15 cellular contexts compared by ENCODE assay signal in genomic region chr4:105092356-105092755, GRCh38. TPM values are rescaled to one million over a fixed set of nuclear protein-coding genes. Genes with fewer than 3 reads are reported as not detected.
DNase-seq lines count a peak whose midpoint lies in the region; ATAC-seq, FAIRE-seq and TF ChIP-seq lines count a peak whose summit lies in the region.
"Had no signal": no experiment of that assay in that cellular context is flagged by ENCODE, and none has a peak within 500 bp of the region (broad histone marks: within the 10 kb centered on the region; RNA-seq: fewer than 3 reads in every experiment).

No MANE protein-coding gene starts in this region.

- POLR2A ChIA-PET in BJ (lab: Charles Lee): no interaction called here

- peaks cover 0 to 7% of the 10 kb centered on the region in 2 donors for H3K4me1 ChIP-seq in gastrocnemius medialis

- intact Hi-C loops in gastrocnemius medialis (cut with DNase I; ENCODE audit: low total_unique reads): no loop called here

- no peak for FAIRE-seq in D721Med (lab: Jason Lieb, UNC)

- H3K27me3 ChIP-seq in BJ (ENCODE audit: control insufficient read depth, insufficient read depth, low read length): no peaks in the 10 kb centered on the region
- H3K27me3 ChIP-seq in gastrocnemius medialis: no peaks in the 10 kb centered on the region
- H3K27me3 ChIP-seq: SJSA1 had no signal

- H3K27ac ChIP-seq in gastrocnemius medialis: no peak overlapping the region
- H3K27ac ChIP-seq: SJSA1 had no signal

- DNase-seq in BJ (ENCODE audit: low read depth) (peak; percentile 58), LHCN-M2 (ENCODE audit: low read depth) (peak; percentile 74), astrocyte of the spinal cord (ENCODE audit: low read depth, low spot score) (peak; percentile 89), kidney glomerular epithelial cell (lab: John Stamatoyannopoulos, UW) (peak; percentile 61), gastrocnemius medialis (no peak), D721Med (ENCODE audit: insufficient read length, low spot score) (no peak), SKM-1 treated with dmso at 0.1 percent for 144 hours (lab: John Stamatoyannopoulos, UW; ENCODE audit: unreplicated experiment) (no peak)
- DNase-seq: activated CD4-positive, alpha-beta T cell treated with anti-CD3 and anti-CD28 coated beads for 4 hours; activated naive CD4-positive, alpha-beta T cell; CD8-positive, alpha-beta memory T cell; naive B cell; NCI-H2227 treated with DMSO at 0.1 percent for 48 hours; stimulated activated naive CD8-positive, alpha-beta T cell treated with anti-CD3 and anti-CD28 coated beads, Interleukin-15, Interleukin-2, amounts not matched to agents 100 U/mL and 50 U/mL, for 24 hours had no signal

- H3K36me3 ChIP-seq in BJ (ENCODE audit: control insufficient read depth, insufficient read depth, low read length) (no peaks in the 10 kb centered on the region), gastrocnemius medialis (no peaks in the 10 kb centered on the region)
- H3K36me3 ChIP-seq: SJSA1 had no signal

- no peaks in the 10 kb centered on the region for H3K9me3 ChIP-seq in gastrocnemius medialis
- H3K9me3 ChIP-seq: SJSA1 had no signal

- TF ChIP-seq POLR2A in gastrocnemius medialis (IDR thresholded peaks at IDR 0.05): no peak

- no peak for TF ChIP-seq CTCF in BJ (IDR thresholded peaks at IDR 0.05; ENCODE audit: insufficient read depth, low read depth, low read length)
- TF ChIP-seq CTCF in astrocyte of the spinal cord (IDR thresholded peaks at IDR 0.05; ENCODE audit: low read depth, low read length): no peak
- TF ChIP-seq CTCF in gastrocnemius medialis (IDR thresholded peaks at IDR 0.05 in 4 of 5, conservative IDR thresholded peaks at IDR 0.05 in 1 of 5): no peak
- TF ChIP-seq CTCF in D721Med (IDR thresholded peaks at IDR 0.05; ENCODE audit: insufficient read depth, missing control alignments): no peak

- CTCF ChIA-PET in BJ (lab: Yijun Ruan, JAX): no interaction called here

- in situ Hi-C loops in astrocyte of the spinal cord (cut with HindIII; ENCODE audit: low sequenced_read_pairs): no loop called here
- in situ Hi-C loops in gastrocnemius medialis (cut with MboI; ENCODE audit: low sequenced_read_pairs in 4 of 4): no loop called here

- no peak for ATAC-seq in gastrocnemius medialis
- ATAC-seq in HG03025 (IDR thresholded peaks at IDR 0.05; ENCODE audit: low FRiP score, unreplicated experiment): no peak
- ATAC-seq: stimulated activated naive CD8-positive, alpha-beta T cell treated with anti-CD3 and anti-CD28 coated beads, Interleukin-15, Interleukin-2, amounts not matched to agents 100 U/mL and 50 U/mL, for 24 hours had no signal

- H3K4me3 ChIP-seq in BJ (ENCODE audit: low read depth, low read length) (no peak overlapping the region), astrocyte of the spinal cord (ENCODE audit: low read depth, low read length) (no peak overlapping the region), gastrocnemius medialis (no peak overlapping the region)
- H3K4me3 ChIP-seq: SJSA1 had no signal

RNA-seq across cellular contexts. Expression of gene TET2, which starts 54.3 kb away (rescaled TPM):
- 6.9 and 9.6 TPM in 2 replicates for polyA plus RNA-seq in BJ (2011; rRNA removed)
- 16.7 and 20.3 TPM in 2 replicates for polyA minus RNA-seq in BJ (2011; rRNA and poly(A)+ RNA removed)
- total RNA-seq in LHCN-M2 (2014; rRNA removed): 8.3 and 9.5 TPM in 2 replicates
- 2.1 TPM for polyA plus RNA-seq in LHCN-M2 (2012)
- total RNA-seq in gastrocnemius medialis: 10 to 100 TPM; 12.9 to 18.0 (median 16.4) TPM

Comparison
In these comparisons a context has a peak if more than half of its experiments do, and no peak if none do; other contexts are left out.
1. DNase-seq: peak in BJ (single experiment), LHCN-M2 (single experiment), astrocyte of the spinal cord (single experiment) and kidney glomerular epithelial cell (single experiment); none in gastrocnemius medialis (0 of 2), D721Med (single experiment) and SKM-1 treated with dmso at 0.1 percent for 144 hours (single experiment).